Comparison of ENCODE assay signal across 25 cellular contexts in genomic region chr7:22184549-22185199, GRCh38.
DNase-seq lines count a peak whose midpoint lies in the region; ATAC-seq and TF ChIP-seq lines count a peak whose summit lies in the region.
"Had no signal": no experiment of that assay in that cellular context is flagged by ENCODE, and none has a peak within 500 bp of the region (broad histone marks: within the 10 kb centered on the region; RNA-seq: fewer than 3 reads in every experiment).

No MANE protein-coding gene starts in this region.

- H3K27me3 Mint-ChIP-seq in activated T-cell treated with anti-CD3 and anti-CD28 coated beads, Interleukin-2, amount 50 U/mL, for 4 hours (ENCODE audit: low read depth) = peaks cover 19% of the 10 kb centered on the region
- no peaks in the 10 kb centered on the region for H3K27me3 Mint-ChIP-seq in type B pancreatic cell

- H3K4me3 ChIP-seq in iPS DF 6.9 (ENCODE audit: low read length) (no peak overlapping the region), esophagus squamous epithelium (no peak overlapping the region)
- H3K4me3 ChIP-seq: A549, body of pancreas, mucosa of descending colon, spleen, vagina had no signal

- no peak for TF ChIP-seq POLR2A in esophagus squamous epithelium (IDR thresholded peaks at IDR 0.05)

- ATAC-seq in GM18861 (IDR thresholded peaks at IDR 0.05; ENCODE audit: unreplicated experiment) = peak; percentile 76
- peak; percentile 78 for ATAC-seq in HG03354 (IDR thresholded peaks at IDR 0.05; ENCODE audit: poor library complexity, severe bottlenecking, unreplicated experiment)
- no peak for ATAC-seq in activated T-cell treated with anti-CD3 and anti-CD28 coated beads, Interleukin-2, amount 50 U/mL, for 4 hours
- ATAC-seq: A549; activated CD4-positive, CD25-positive, alpha-beta regulatory T cell treated with anti-CD3 and anti-CD28 coated beads, Interleukin-2, amount 50 U/mL, for 24 hours; activated T-cell treated with anti-CD3 and anti-CD28 coated beads, Interleukin-2, amount 50 U/mL, for 72 hours; body of pancreas; left ventricle myocardium superior; mucosa of descending colon had no signal

- WGBS in iPS DF 6.9 (ENCODE audit: insufficient coverage, insufficient read length) = no CpG with 5 or more reads among the region's 5 CpGs
- WGBS in esophagus squamous epithelium, 2 donors = 79 to 85% methylated on average over 5 of the region's 5 CpGs

- DNase-seq in NCI-H748 treated with DMSO at 0.1 percent for 48 hours (lab: John Stamatoyannopoulos, UW) (peak; percentile 55), iPS DF 6.9 (ENCODE audit: low read depth, low spot score) (peak; percentile 45), HCEC 1CT (no peak), esophagus squamous epithelium (lab: John Stamatoyannopoulos, UW) (no peak), type B pancreatic cell (ENCODE audit: extremely low spot score, unreplicated experiment) (no peak)
- no peak for DNase-seq in activated T-cell treated with anti-CD3 and anti-CD28 coated beads, Interleukin-2, amount 50 U/mL, for 4 hours
- DNase-seq: activated CD8-positive, alpha-beta memory T cell treated with anti-CD3 and anti-CD28 coated beads for 24 hours; activated T-cell treated with anti-CD3 and anti-CD28 coated beads, Interleukin-2, amount 50 U/mL, for 72 hours; body of pancreas; cortex of kidney; foreskin melanocyte; left ventricle myocardium superior; mucosa of descending colon; NCI-H446; retina; spleen; stimulated activated CD4-positive, alpha-beta T cell treated with anti-CD3 and anti-CD28 coated beads, Interleukin-4, amount 100 ng/mL, for 4 hours; T1000 had no signal

- no peaks in the 10 kb centered on the region for H3K4me1 Mint-ChIP-seq in activated T-cell treated with anti-CD3 and anti-CD28 coated beads, Interleukin-2, amount 50 U/mL, for 4 hours (ENCODE audit: low read depth)
- peaks cover 16% of the 10 kb centered on the region for H3K4me1 Mint-ChIP-seq in type B pancreatic cell (ENCODE audit: unreplicated experiment)

- H3K9me3 ChIP-seq in iPS DF 6.9 (ENCODE audit: control insufficient read depth, insufficient read depth, low read length) = no peaks in the 10 kb centered on the region
- peaks cover 0 to 3% (median 0%) of the 10 kb centered on the region in 3 donors for H3K9me3 ChIP-seq in esophagus squamous epithelium
- H3K9me3 ChIP-seq: A549, body of pancreas, mucosa of descending colon, neutrophil, spleen, vagina had no signal

- H3K9me3 Mint-ChIP-seq in activated T-cell treated with anti-CD3 and anti-CD28 coated beads, Interleukin-2, amount 50 U/mL, for 4 hours = no peaks in the 10 kb centered on the region
- peaks cover 3% of the 10 kb centered on the region for H3K9me3 Mint-ChIP-seq in type B pancreatic cell
- H3K9me3 Mint-ChIP-seq: activated T-cell treated with anti-CD3 and anti-CD28 coated beads, Interleukin-2, amount 50 U/mL, for 72 hours had no signal

- no peaks in the 10 kb centered on the region for H3K27me3 ChIP-seq in iPS DF 6.9 (ENCODE audit: control insufficient read depth, insufficient read depth, low read length)
- no peaks in the 10 kb centered on the region for H3K27me3 ChIP-seq in esophagus squamous epithelium
- H3K27me3 ChIP-seq: body of pancreas, neutrophil, spleen, vagina had no signal

- H3K27ac ChIP-seq in iPS DF 6.9 (ENCODE audit: low read length) (no peak overlapping the region), esophagus squamous epithelium (no peak overlapping the region)
- H3K27ac ChIP-seq: A549, neutrophil, vagina had no signal

- TF ChIP-seq CTCF in esophagus squamous epithelium (IDR thresholded peaks at IDR 0.05) = no peak
- TF ChIP-seq CTCF in type B pancreatic cell (conservative IDR thresholded peaks at IDR 0.05) = no peak

- H3K36me3 ChIP-seq in iPS DF 6.9 (ENCODE audit: control insufficient read depth, insufficient read depth, low read length) (no peaks in the 10 kb centered on the region), esophagus squamous epithelium (peaks cover 0 to 29% (median 0%) of the 10 kb centered on the region in 3 donors)
- H3K36me3 ChIP-seq: neutrophil had no signal

- no peak overlapping the region for H3K27ac Mint-ChIP-seq in type B pancreatic cell
- H3K27ac Mint-ChIP-seq: activated naive CD8-positive, alpha-beta T cell; activated T-cell treated with anti-CD3 and anti-CD28 coated beads, Interleukin-2, amount 50 U/mL, for 72 hours had no signal

- intact Hi-C loops in esophagus squamous epithelium (cut with DNase I) = no loop called here

- H3K4me1 ChIP-seq in iPS DF 6.9 (ENCODE audit: control insufficient read depth, insufficient read depth, low read length) (peaks cover 2% of the 10 kb centered on the region; the same call in 1 of the 2 replicates), esophagus squamous epithelium (peaks cover 0 to 20% (median 0%) of the 10 kb centered on the region in 3 donors)
- H3K4me1 ChIP-seq: A549, vagina had no signal

- peaks cover 2% of the 10 kb centered on the region for H3K36me3 Mint-ChIP-seq in activated T-cell treated with anti-CD3 and anti-CD28 coated beads, Interleukin-2, amount 50 U/mL, for 4 hours (ENCODE audit: insufficient read depth)
- H3K36me3 Mint-ChIP-seq in type B pancreatic cell = peaks cover 16% of the 10 kb centered on the region
- H3K36me3 Mint-ChIP-seq: activated naive CD8-positive, alpha-beta T cell had no signal

- no peak overlapping the region for H3K4me3 Mint-ChIP-seq in activated T-cell treated with anti-CD3 and anti-CD28 coated beads, Interleukin-2, amount 50 U/mL, for 4 hours
- no peak overlapping the region for H3K4me3 Mint-ChIP-seq in type B pancreatic cell
- H3K4me3 Mint-ChIP-seq: activated naive CD8-positive, alpha-beta T cell; activated T-cell treated with anti-CD3 and anti-CD28 coated beads, Interleukin-2, amount 50 U/mL, for 72 hours had no signal

Comparison
In these comparisons a context has a peak if more than half of its experiments do, and no peak if none do; other contexts are left out.
1. ATAC-seq: peak in GM18861 (single experiment) and HG03354 (single experiment); none in activated T-cell treated with anti-CD3 and anti-CD28 coated beads, Interleukin-2, amount 50 U/mL, for 4 hours (0 of 2).
2. DNase-seq: peak in NCI-H748 treated with DMSO at 0.1 percent for 48 hours (single experiment) and iPS DF 6.9 (single experiment); none in HCEC 1CT (single experiment), activated T-cell treated with anti-CD3 and anti-CD28 coated beads, Interleukin-2, amount 50 U/mL, for 4 hours (single experiment), esophagus squamous epithelium (single experiment) and type B pancreatic cell (single experiment).